8 cellular contexts compared by ENCODE assay signal in genomic region chr5:90932052-90932699, GRCh38.
A peak's percentile ranks its signal among the peaks of the same experiment; 100 is the strongest.
DNase-seq lines count a peak whose midpoint lies in the region; ATAC-seq and TF ChIP-seq lines count a peak whose summit lies in the region.

No MANE protein-coding gene starts in this region.

- DNase-seq in AG08395 (ENCODE audit: low spot score) (peak; percentile 72), GM03348 (ENCODE audit: low spot score) (peak; percentile 75), RWPE2 (ENCODE audit: low spot score) (no peak), colonic mucosa (peak; percentile 80), stromal cell of bone marrow (ENCODE audit: low read depth) (peak; percentile 55), HK-2 (ENCODE audit: unreplicated experiment) (no peak)

- H3K9ac ChIP-seq in colonic mucosa (ENCODE audit: low read depth in 2 of 2, low read length in 2 of 2) (no peak overlapping the region), liver (ENCODE audit: low read depth in 1 of 2, low read length in 2 of 2) (peak overlapping the region; percentile 47 to 94)

- H3K9me3 ChIP-seq in RWPE2 (ENCODE audit: severe bottlenecking) (no peaks in the 10 kb centered on the region), colonic mucosa (no peaks in the 10 kb centered on the region), liver (ENCODE audit: control insufficient read depth in 4 of 4, low read length in 3 of 4) (no peaks in the 10 kb centered on the region)

- TF ChIP-seq RAD21 in liver (IDR thresholded peaks at IDR 0.05), result peak; percentile 98 to 99

- 4% methylated on average over 4 of the region's 4 CpGs for WGBS in liver

- no peak overlapping the region for H3K27ac ChIP-seq in RWPE2 (ENCODE audit: poor library complexity, severe bottlenecking)
- H3K27ac ChIP-seq in colonic mucosa, result no peak overlapping the region
- peak overlapping the region; percentile 86 to 90 for H3K27ac ChIP-seq in liver (ENCODE audit: low read depth in 1 of 2, low read length in 2 of 2)

- H3K27me3 ChIP-seq in RWPE2 (ENCODE audit: insufficient read depth, poor library complexity, severe bottlenecking), result no peaks in the 10 kb centered on the region
- H3K27me3 ChIP-seq in colonic mucosa, result no peaks in the 10 kb centered on the region
- no peaks in the 10 kb centered on the region for H3K27me3 ChIP-seq in liver (ENCODE audit: control insufficient read depth in 4 of 4, insufficient read depth in 4 of 4, low read length in 3 of 4)

- ATAC-seq in HG03175 (IDR thresholded peaks at IDR 0.05; ENCODE audit: unreplicated experiment) (peak; percentile 62), RWPE2 (ENCODE audit: low read depth) (peak; percentile 67)

- intact Hi-C loops in colonic mucosa (cut with DNase I), result loop anchor here (5.0 to 10.0 kb wide), 4 partner anchors 65 to 483 kb away; no protein-coding TSS in a partner anchor

- TF ChIP-seq CTCF in RWPE2 (IDR thresholded peaks at IDR 0.05; ENCODE audit: poor library complexity, severe bottlenecking) (peak; percentile 96), colonic mucosa (IDR thresholded peaks at IDR 0.05) (peak; percentile 73), liver (IDR thresholded peaks at IDR 0.05; ENCODE audit: low read depth, low read length, missing input control) (peak; percentile 85)

- H3K4me3 ChIP-seq in RWPE2 (ENCODE audit: severe bottlenecking), result no peak overlapping the region
- H3K4me3 ChIP-seq in colonic mucosa, result no peak overlapping the region
- H3K4me3 ChIP-seq in liver (ENCODE audit: low read depth in 1 of 3, low read length in 3 of 3), result no peak overlapping the region

- H3K4me1 ChIP-seq in RWPE2 (ENCODE audit: insufficient read depth, poor library complexity, severe bottlenecking) (no peaks in the 10 kb centered on the region), colonic mucosa (no peaks in the 10 kb centered on the region), liver (ENCODE audit: control insufficient read depth in 4 of 4, insufficient read depth in 4 of 4, low read length in 3 of 4) (peaks cover 0 to 19% (median 10%) of the 10 kb centered on the region in 4 donors)

- no peaks in the 10 kb centered on the region for H3K36me3 ChIP-seq in RWPE2 (ENCODE audit: low read depth)
- no peaks in the 10 kb centered on the region for H3K36me3 ChIP-seq in colonic mucosa
- H3K36me3 ChIP-seq in liver (ENCODE audit: control insufficient read depth in 4 of 4, insufficient read depth in 3 of 4, low read depth in 1 of 4, low read length in 3 of 4), result no peaks in the 10 kb centered on the region

TF ChIP-seq in liver, 16 proteins besides CTCF, POLR2A, EP300 and RAD21:
- no peak for TF ChIP-seq NR2F2 (IDR thresholded peaks at IDR 0.05)
- TF ChIP-seq GABPA (IDR thresholded peaks at IDR 0.05 in 1 of 2, conservative IDR thresholded peaks at IDR 0.05 in 1 of 2), result no peak
- no peak for TF ChIP-seq FOXA1 (IDR thresholded peaks at IDR 0.05)
- peak; percentile 39 for TF ChIP-seq YY1 (IDR thresholded peaks at IDR 0.05)
- no peak for TF ChIP-seq EGR1 (IDR thresholded peaks at IDR 0.05; ENCODE audit: low read depth in 2 of 2)
- no peak for TF ChIP-seq HNF4G (IDR thresholded peaks at IDR 0.05)
- peak; percentile 53 for TF ChIP-seq SP1 (IDR thresholded peaks at IDR 0.05)
- TF ChIP-seq, protein P1, sequence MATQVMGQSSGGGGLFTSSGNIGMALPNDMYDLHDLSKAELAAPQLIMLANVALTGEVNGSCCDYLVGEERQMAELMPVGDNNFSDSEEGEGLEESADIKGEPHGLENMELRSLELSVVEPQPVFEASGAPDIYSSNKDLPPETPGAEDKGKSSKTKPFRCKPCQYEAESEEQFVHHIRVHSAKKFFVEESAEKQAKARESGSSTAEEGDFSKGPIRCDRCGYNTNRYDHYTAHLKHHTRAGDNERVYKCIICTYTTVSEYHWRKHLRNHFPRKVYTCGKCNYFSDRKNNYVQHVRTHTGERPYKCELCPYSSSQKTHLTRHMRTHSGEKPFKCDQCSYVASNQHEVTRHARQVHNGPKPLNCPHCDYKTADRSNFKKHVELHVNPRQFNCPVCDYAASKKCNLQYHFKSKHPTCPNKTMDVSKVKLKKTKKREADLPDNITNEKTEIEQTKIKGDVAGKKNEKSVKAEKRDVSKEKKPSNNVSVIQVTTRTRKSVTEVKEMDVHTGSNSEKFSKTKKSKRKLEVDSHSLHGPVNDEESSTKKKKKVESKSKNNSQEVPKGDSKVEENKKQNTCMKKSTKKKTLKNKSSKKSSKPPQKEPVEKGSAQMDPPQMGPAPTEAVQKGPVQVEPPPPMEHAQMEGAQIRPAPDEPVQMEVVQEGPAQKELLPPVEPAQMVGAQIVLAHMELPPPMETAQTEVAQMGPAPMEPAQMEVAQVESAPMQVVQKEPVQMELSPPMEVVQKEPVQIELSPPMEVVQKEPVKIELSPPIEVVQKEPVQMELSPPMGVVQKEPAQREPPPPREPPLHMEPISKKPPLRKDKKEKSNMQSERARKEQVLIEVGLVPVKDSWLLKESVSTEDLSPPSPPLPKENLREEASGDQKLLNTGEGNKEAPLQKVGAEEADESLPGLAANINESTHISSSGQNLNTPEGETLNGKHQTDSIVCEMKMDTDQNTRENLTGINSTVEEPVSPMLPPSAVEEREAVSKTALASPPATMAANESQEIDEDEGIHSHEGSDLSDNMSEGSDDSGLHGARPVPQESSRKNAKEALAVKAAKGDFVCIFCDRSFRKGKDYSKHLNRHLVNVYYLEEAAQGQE (IDR thresholded peaks at IDR 0.05), result no peak
- peak in 1 of 2 donors; percentile 11 for TF ChIP-seq HNF4A (conservative IDR thresholded peaks at IDR 0.05)
- no peak for TF ChIP-seq FOXA2 (IDR thresholded peaks at IDR 0.05)
- TF ChIP-seq RXRA (IDR thresholded peaks at IDR 0.05), result peak in 1 of 2 donors; percentile 36
- TF ChIP-seq TAF1 (conservative IDR thresholded peaks at IDR 0.05), result no peak
- TF ChIP-seq, protein P2, sequence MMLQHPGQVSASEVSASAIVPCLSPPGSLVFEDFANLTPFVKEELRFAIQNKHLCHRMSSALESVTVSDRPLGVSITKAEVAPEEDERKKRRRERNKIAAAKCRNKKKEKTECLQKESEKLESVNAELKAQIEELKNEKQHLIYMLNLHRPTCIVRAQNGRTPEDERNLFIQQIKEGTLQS (IDR thresholded peaks at IDR 0.05), result no peak
- TF ChIP-seq, protein P3, sequence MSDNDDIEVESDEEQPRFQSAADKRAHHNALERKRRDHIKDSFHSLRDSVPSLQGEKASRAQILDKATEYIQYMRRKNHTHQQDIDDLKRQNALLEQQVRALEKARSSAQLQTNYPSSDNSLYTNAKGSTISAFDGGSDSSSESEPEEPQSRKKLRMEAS (IDR thresholded peaks at IDR 0.05), result no peak
- no peak for TF ChIP-seq ZBTB33 (IDR thresholded peaks at IDR 0.05)
- no peak for TF ChIP-seq JUND (IDR thresholded peaks at IDR 0.05)

Comparison
In these comparisons a context has a peak if more than half of its experiments do, and no peak if none do; other contexts are left out.
1. DNase-seq: peak in AG08395 (single experiment), GM03348 (single experiment), colonic mucosa (single experiment) and stromal cell of bone marrow (single experiment); none in RWPE2 (single experiment) and HK-2 (single experiment).
2. H3K27ac ChIP-seq: peak in liver (2 of 2); none in RWPE2 (single experiment) and colonic mucosa (single experiment).
3. H3K9ac ChIP-seq: peak in liver (2 of 2); none in colonic mucosa (0 of 2).
4. Peak in every context shown above with its lines, with median percentiles within 50 percentile points of each other: CTCF ChIP-seq.